In the genomic region with DNA sequence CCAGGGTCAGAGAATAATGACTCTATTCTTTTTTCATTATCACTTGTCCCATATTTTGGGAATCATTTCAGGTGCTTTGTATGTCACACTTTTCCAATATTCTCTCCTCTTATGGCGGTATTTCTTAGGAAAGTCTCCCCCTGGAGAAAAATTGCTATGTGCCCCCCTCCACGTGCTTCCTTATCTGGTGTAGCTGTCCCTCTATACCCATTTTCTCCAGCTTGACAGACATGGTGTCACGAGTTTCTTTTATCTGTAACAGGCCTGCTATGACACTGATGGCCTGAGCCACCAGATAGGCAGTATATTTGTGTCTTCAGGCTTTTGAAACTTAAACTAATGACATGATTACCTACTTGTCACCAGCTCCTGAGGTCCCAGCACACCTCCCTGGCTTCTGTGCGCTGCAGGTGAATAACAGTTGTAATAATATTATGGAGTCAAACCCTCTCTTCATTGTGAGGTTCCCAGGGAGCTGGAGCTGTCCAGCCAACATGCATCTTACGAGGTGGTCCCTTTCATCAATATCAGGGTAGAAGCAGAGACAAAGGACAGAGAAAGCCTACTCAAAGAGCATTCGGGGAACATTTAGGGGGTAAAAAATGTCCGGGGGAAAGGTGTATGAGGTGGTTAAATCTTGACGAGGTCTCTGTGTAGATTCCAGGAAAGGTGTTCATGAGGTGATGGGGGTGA, we compare ENCODE assay signal across 1 cellular context.
A peak's percentile ranks its signal among the peaks of the same experiment; 100 is the strongest.
TF ChIP-seq lines count a peak whose summit lies in the region.

No MANE protein-coding gene starts in this region.

TF ChIP-seq in K562, 482 proteins besides CTCF, POLR2A, EP300 and RAD21 (continued from another document):
- TF ChIP-seq, protein P1, sequence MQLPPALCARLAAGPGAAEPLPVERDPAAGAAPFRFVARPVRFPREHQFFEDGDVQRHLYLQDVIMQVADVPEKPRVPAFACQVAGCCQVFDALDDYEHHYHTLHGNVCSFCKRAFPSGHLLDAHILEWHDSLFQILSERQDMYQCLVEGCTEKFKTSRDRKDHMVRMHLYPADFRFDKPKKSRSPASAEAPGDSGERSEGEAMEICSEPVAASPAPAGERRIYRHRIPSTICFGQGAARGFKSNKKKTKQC (CRISPR knock-in tag; IDR thresholded peaks at IDR 0.05): no peak
- TF ChIP-seq SAP30 (IDR thresholded peaks at IDR 0.05; ENCODE audit: borderline replicate concordance, insufficient read depth, low read depth, low read length, poor library complexity, severe bottlenecking) (no peak), FOSL1 (tag; conservative IDR thresholded peaks at IDR 0.05) (peak; percentile 69), SOX6 (IDR thresholded peaks at IDR 0.05) (peak; percentile 67), CXXC5 (CRISPR knock-in tag; IDR thresholded peaks at IDR 0.05) (peak; percentile 59), ZNF589 (CRISPR knock-in tag; IDR thresholded peaks at IDR 0.05; ENCODE audit: low read depth) (peak; percentile 65; the same call in 1 of the 2 replicates), ZNF75A (CRISPR knock-in tag; IDR thresholded peaks at IDR 0.05) (peak; percentile 24; the same call in 1 of the 2 replicates), ZNF175 (CRISPR knock-in tag; IDR thresholded peaks at IDR 0.05; ENCODE audit: low read depth) (peak; percentile 68; the same call in 1 of the 2 replicates), TBL1XR1 (IDR thresholded peaks at IDR 0.05; ENCODE audit: low read length in 2 of 2) (0 out of 4 replicates have a peak, but pooled peaks of 1 of the 2 experiments have one; percentile 8), MTA2 (IDR thresholded peaks at IDR 0.05; ENCODE audit: low read depth) (peak; percentile 63), RCOR1 (IDR thresholded peaks at IDR 0.05; ENCODE audit: borderline replicate concordance in 1 of 2, low read depth in 2 of 2, low read length in 2 of 2) (peak in 1 of 2 experiments; percentile 15; a peak in 1 of 4 replicates), FOXA3 (CRISPR knock-in tag; conservative IDR thresholded peaks at IDR 0.05 in 1 of 2, IDR thresholded peaks at IDR 0.05 in 1 of 2) (peak in 1 of 2 experiments; percentile 69; a peak in 2 of 4 replicates)
- TF ChIP-seq, protein P2, sequence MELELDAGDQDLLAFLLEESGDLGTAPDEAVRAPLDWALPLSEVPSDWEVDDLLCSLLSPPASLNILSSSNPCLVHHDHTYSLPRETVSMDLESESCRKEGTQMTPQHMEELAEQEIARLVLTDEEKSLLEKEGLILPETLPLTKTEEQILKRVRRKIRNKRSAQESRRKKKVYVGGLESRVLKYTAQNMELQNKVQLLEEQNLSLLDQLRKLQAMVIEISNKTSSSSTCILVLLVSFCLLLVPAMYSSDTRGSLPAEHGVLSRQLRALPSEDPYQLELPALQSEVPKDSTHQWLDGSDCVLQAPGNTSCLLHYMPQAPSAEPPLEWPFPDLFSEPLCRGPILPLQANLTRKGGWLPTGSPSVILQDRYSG (tag; conservative IDR thresholded peaks at IDR 0.05; ENCODE audit: low read depth): no peak
